ENCODE assay signal across 8 cellular contexts in the genomic region with DNA sequence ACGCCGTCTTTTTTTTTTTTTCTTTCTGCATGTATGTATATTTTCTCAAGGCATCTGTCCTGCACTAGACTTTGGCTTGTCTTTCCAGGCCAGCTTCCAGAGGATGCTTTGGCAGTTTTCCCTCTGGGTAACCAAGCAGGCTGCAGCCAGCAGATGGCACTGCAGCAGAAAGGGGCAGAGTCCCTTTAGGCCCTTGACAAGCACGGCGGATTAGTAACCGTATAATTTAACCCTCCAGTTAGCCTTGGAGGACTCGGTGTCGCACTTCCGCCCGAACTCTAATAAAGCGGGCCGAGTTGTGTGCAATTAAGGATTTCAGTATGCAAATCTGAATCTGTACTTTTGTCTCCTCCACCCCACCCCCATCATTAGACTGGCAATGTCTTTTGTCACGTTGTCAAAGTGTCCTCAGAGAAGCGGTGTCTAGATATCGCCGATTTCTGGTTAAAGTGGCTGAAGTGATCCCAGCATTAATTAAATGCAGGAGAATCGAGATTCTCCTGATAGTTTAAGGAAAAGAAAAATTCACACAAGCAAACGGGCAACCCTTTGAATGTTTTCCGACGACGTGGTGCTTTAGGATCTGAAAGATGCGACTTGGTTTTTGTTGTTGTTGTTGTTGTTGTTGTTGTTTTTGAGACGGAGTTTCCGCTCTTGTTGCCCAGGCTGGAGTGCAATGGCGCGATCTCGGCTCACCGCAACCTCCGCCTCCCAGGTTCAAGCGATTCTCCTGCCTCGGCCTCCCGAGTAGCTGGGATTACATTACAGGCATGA. TPM values are rescaled to one million over a fixed set of nuclear protein-coding genes. Genes with fewer than 3 reads are reported as not detected.
DNase-seq lines count a peak whose midpoint lies in the region; ATAC-seq lines count a peak whose summit lies in the region.

No MANE protein-coding gene starts in this region.

- H3K27ac ChIP-seq in KOPT-K1 (ENCODE audit: low read depth, low read length, poor library complexity, severe bottlenecking), result peak overlapping the region; percentile 73
- H3K27ac ChIP-seq in SJSA1, result no peak overlapping the region

- peaks cover 15% of the 10 kb centered on the region for H3K36me3 ChIP-seq in KOPT-K1 (ENCODE audit: insufficient read depth, low read length)
- H3K36me3 ChIP-seq in SJSA1, result peaks cover 16% of the 10 kb centered on the region

- H3K4me1 ChIP-seq in SJSA1 (replicated peaks), result peaks cover 37% of the 10 kb centered on the region

- no peaks in the 10 kb centered on the region for H3K27me3 ChIP-seq in SJSA1 (replicated peaks)

- no peak overlapping the region for H3K4me3 ChIP-seq in SJSA1

- H3K9me3 ChIP-seq in KOPT-K1 (ENCODE audit: insufficient read depth, low read length, poor library complexity, severe bottlenecking) (no peaks in the 10 kb centered on the region), SJSA1 (replicated peaks) (no peaks in the 10 kb centered on the region)

- ATAC-seq in GM18517 (IDR thresholded peaks at IDR 0.05; ENCODE audit: unreplicated experiment) (no peak), HG03175 (IDR thresholded peaks at IDR 0.05; ENCODE audit: unreplicated experiment) (no peak)

- peak; percentile 80 for DNase-seq in DMS79 treated with DMSO at 0.1 percent for 48 hours (lab: John Stamatoyannopoulos, UW)
- peak; percentile 57 to 70 for DNase-seq in SJSA1 (ENCODE audit: low read depth in 1 of 2, low spot score in 2 of 2)
- DNase-seq in cerebellum (ENCODE audit: low spot score), result peak; percentile 66
- peak; percentile 78 for DNase-seq in kidney tubule cell (ENCODE audit: low spot score)
- DNase-seq in stimulated activated CD8-positive, alpha-beta memory T cell treated with anti-CD3 and anti-CD28 coated beads, Interleukin-4, amount 100 ng/mL, for 48 hours, result peak; percentile 66

RNA-seq across cellular contexts. Expression of a gene that starts 1.1 kb away (rescaled TPM):
- total RNA-seq in SJSA1 (2014; rRNA removed; shearing (Covaris generic)), result 18.7 and 36.3 TPM in 2 replicates
- total RNA-seq in cerebellum, result 32.3 TPM

RNA-seq across cellular contexts. Expression of a gene that starts 13.6 kb away (rescaled TPM):
- total RNA-seq in SJSA1 (2014; rRNA removed; shearing (Covaris generic)), result 96.5 and 137 TPM in 2 replicates
- 31.0 TPM for total RNA-seq in cerebellum

RNA-seq across cellular contexts. Expression of a gene that starts 24.5 kb away (rescaled TPM):
- total RNA-seq in SJSA1 (2014; rRNA removed; shearing (Covaris generic)), result 0.63 and 1.2 TPM in 2 replicates
- total RNA-seq in cerebellum, result 6.4 TPM

RNA-seq across cellular contexts. Expression of a gene that starts 47.5 kb away (rescaled TPM):
- total RNA-seq in SJSA1 (2014; rRNA removed; shearing (Covaris generic)), result 20.0 and 20.9 TPM in 2 replicates
- 91.6 TPM for total RNA-seq in cerebellum
